Comparison of ENCODE assay signal across 19 cellular contexts in the genomic region with DNA sequence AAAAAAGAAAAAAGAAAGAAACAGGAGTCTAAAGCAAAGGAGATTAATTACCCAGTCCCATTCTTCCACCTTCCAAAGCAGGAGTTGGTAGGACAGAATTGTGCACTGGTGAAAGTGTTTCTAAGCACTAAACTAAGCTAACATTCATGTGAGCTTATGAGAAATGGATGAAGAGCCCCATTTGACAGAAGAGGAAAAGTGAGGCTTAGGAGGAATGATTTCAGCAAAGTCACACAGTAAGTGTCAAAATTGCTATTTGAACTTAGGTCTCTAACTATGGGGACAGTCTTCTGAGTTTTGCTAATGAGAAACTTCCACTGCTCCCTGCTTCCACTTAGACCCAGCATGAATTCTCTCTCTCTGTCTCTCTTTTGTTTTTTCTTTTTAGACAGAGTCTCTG.
DNase-seq lines count a peak whose midpoint lies in the region; ATAC-seq and TF ChIP-seq lines count a peak whose summit lies in the region.
"Had no signal": no experiment of that assay in that cellular context is flagged by ENCODE, and none has a peak within 500 bp of the region (broad histone marks: within the 10 kb centered on the region; RNA-seq: fewer than 3 reads in every experiment).

No MANE protein-coding gene starts in this region.

- peaks cover 51% of the 10 kb centered on the region for H3K36me3 Mint-ChIP-seq in T-helper 2 cell treated with Interferon-gamma antibody and Interleukin-4, amounts not matched to agents 5 μg/mL and 100 μg/mL, for 36 hours (ENCODE audit: low read depth)
- peaks cover 28% of the 10 kb centered on the region for H3K36me3 Mint-ChIP-seq in activated naive CD8-positive, alpha-beta T cell treated with anti-CD3 and anti-CD28 coated beads, Interleukin-2, amount 50 U/mL, for 24 hours (ENCODE audit: low read depth)
- H3K36me3 Mint-ChIP-seq: brain had no signal

- intact Hi-C loops in posterior cingulate gyrus (cut with DNase I) = no loop called here

- no peaks in the 10 kb centered on the region for H3K27me3 Mint-ChIP-seq in T-helper 2 cell treated with Interferon-gamma antibody and Interleukin-4, amounts not matched to agents 5 μg/mL and 100 μg/mL, for 36 hours (ENCODE audit: low read depth)
- no peaks in the 10 kb centered on the region for H3K27me3 Mint-ChIP-seq in activated naive CD8-positive, alpha-beta T cell treated with anti-CD3 and anti-CD28 coated beads, Interleukin-2, amount 50 U/mL, for 24 hours
- H3K27me3 Mint-ChIP-seq: B cell had no signal

- H3K4me2 ChIP-seq in DND-41 (ENCODE audit: insufficient read depth, low read length) = no peak overlapping the region
- H3K4me2 ChIP-seq: PC-9 had no signal

- DNase-seq in T-helper 2 cell treated with Interferon-gamma antibody and Interleukin-4, amounts not matched to agents 5 μg/mL and 100 μg/mL, for 36 hours (ENCODE audit: low spot score) = no peak
- DNase-seq in T-helper 2 cell = no peak
- no peak for DNase-seq in DND-41
- no peak for DNase-seq in activated naive CD8-positive, alpha-beta T cell treated with anti-CD3 and anti-CD28 coated beads, Interleukin-2, amount 50 U/mL, for 24 hours
- no peak for DNase-seq in posterior cingulate gyrus
- DNase-seq in DMS53 treated with DMSO at 0.1 percent for 48 hours (lab: John Stamatoyannopoulos, UW; ENCODE audit: unreplicated experiment) = no peak
- DNase-seq: 8988T; glutamatergic neuron; HFFc6; MV-4-11; NCI-H187; NCI-H345; PC-9; psoas muscle; small intestine; stimulated activated CD4-positive, alpha-beta T cell treated with anti-CD3 and anti-CD28 coated beads, Interleukin-4, amount 100 ng/mL, for 1 hour had no signal

- TF ChIP-seq CTCF in DND-41 (IDR thresholded peaks at IDR 0.05; ENCODE audit: borderline replicate concordance, extremely low read depth, low read length, poor library complexity, severe bottlenecking) = no peak

- no peaks in the 10 kb centered on the region for H3K9me3 ChIP-seq in DND-41 (ENCODE audit: insufficient read depth, low read length, severe bottlenecking)
- H3K9me3 ChIP-seq: psoas muscle had no signal

- H2AFZ ChIP-seq in DND-41 (ENCODE audit: low read depth, low read length) = no peak overlapping the region
- H2AFZ ChIP-seq: PC-9 had no signal

- H3K9me3 Mint-ChIP-seq in T-helper 2 cell treated with Interferon-gamma antibody and Interleukin-4, amounts not matched to agents 5 μg/mL and 100 μg/mL, for 36 hours = peaks cover 3% of the 10 kb centered on the region
- H3K9me3 Mint-ChIP-seq in activated naive CD8-positive, alpha-beta T cell treated with anti-CD3 and anti-CD28 coated beads, Interleukin-2, amount 50 U/mL, for 24 hours = no peaks in the 10 kb centered on the region
- H3K9me3 Mint-ChIP-seq: brain, HFFc6, neural crest cell had no signal

- peak overlapping the region; percentile 57 for H3K4me3 Mint-ChIP-seq in T-helper 2 cell treated with Interferon-gamma antibody and Interleukin-4, amounts not matched to agents 5 μg/mL and 100 μg/mL, for 36 hours
- H3K4me3 Mint-ChIP-seq in activated naive CD8-positive, alpha-beta T cell treated with anti-CD3 and anti-CD28 coated beads, Interleukin-2, amount 50 U/mL, for 24 hours = no peak overlapping the region
- H3K4me3 Mint-ChIP-seq: B cell, brain, HFFc6, neural crest cell had no signal

- ATAC-seq in DND-41 (ENCODE audit: insufficient read depth, low read depth) = no peak
- ATAC-seq in activated naive CD8-positive, alpha-beta T cell treated with anti-CD3 and anti-CD28 coated beads, Interleukin-2, amount 50 U/mL, for 24 hours = no peak
- ATAC-seq: psoas muscle had no signal

- H3K27me3 ChIP-seq in DND-41 (ENCODE audit: insufficient read depth, low read length, poor library complexity) = no peaks in the 10 kb centered on the region

- H3K4me1 ChIP-seq in DND-41 (ENCODE audit: insufficient read depth, low read length) = peaks cover 58% of the 10 kb centered on the region
- H3K4me1 ChIP-seq: psoas muscle had no signal

- peaks cover 50% of the 10 kb centered on the region for H3K79me2 ChIP-seq in DND-41 (ENCODE audit: insufficient read depth, low read length)

- H3K9ac ChIP-seq in DND-41 (ENCODE audit: low read depth, low read length) = no peak overlapping the region

- peak overlapping the region; percentile 54 for H3K27ac Mint-ChIP-seq in T-helper 2 cell treated with Interferon-gamma antibody and Interleukin-4, amounts not matched to agents 5 μg/mL and 100 μg/mL, for 36 hours
- peak overlapping the region; percentile 66 for H3K27ac Mint-ChIP-seq in activated naive CD8-positive, alpha-beta T cell treated with anti-CD3 and anti-CD28 coated beads, Interleukin-2, amount 50 U/mL, for 24 hours
- H3K27ac Mint-ChIP-seq: B cell, brain, HFFc6 had no signal

- H3K36me3 ChIP-seq in DND-41 (ENCODE audit: insufficient read depth, low read length) = peaks cover 16% of the 10 kb centered on the region

- peak overlapping the region; percentile 31; the same call in 1 of the 2 replicates for H3K27ac ChIP-seq in DND-41 (ENCODE audit: low read length)
- H3K27ac ChIP-seq: PC-9, psoas muscle had no signal

- H3K4me1 Mint-ChIP-seq in T-helper 2 cell treated with Interferon-gamma antibody and Interleukin-4, amounts not matched to agents 5 μg/mL and 100 μg/mL, for 36 hours (ENCODE audit: low read depth) = peaks cover 61% of the 10 kb centered on the region
- H3K4me1 Mint-ChIP-seq in activated naive CD8-positive, alpha-beta T cell treated with anti-CD3 and anti-CD28 coated beads, Interleukin-2, amount 50 U/mL, for 24 hours = peaks cover 66% of the 10 kb centered on the region

- no peak overlapping the region for H3K4me3 ChIP-seq in DND-41 (ENCODE audit: low read depth in 1 of 2, low read length in 2 of 2)
- H3K4me3 ChIP-seq: PC-9, psoas muscle had no signal

- 0 out of 2 replicates have a peak, but pooled peaks cover 7% of the 10 kb centered on the region for H4K20me1 ChIP-seq in DND-41 (ENCODE audit: insufficient read depth, low read length)
